ENCODE assay signal across 8 cellular contexts in genomic region chr22:29071261-29072045, GRCh38. TPM values are rescaled to one million over a fixed set of nuclear protein-coding genes. Genes with fewer than 3 reads are reported as not detected.
DNase-seq lines count a peak whose midpoint lies in the region; ATAC-seq and TF ChIP-seq lines count a peak whose summit lies in the region.

No MANE protein-coding gene starts in this region.

- no peak overlapping the region for H3K27ac Mint-ChIP-seq in HFFc6

- ATAC-seq in HG03025 (IDR thresholded peaks at IDR 0.05; ENCODE audit: low FRiP score, unreplicated experiment) (no peak), HG02981 (IDR thresholded peaks at IDR 0.05; ENCODE audit: unreplicated experiment) (no peak), GM18867 (IDR thresholded peaks at IDR 0.05; ENCODE audit: unreplicated experiment) (no peak)

- intact Hi-C loops in ovary (cut with DNase I), result loop anchor here in 2 of 4 donors (5.0 to 10.0 kb wide), 2 partner anchors 81 to 83 kb away; no protein-coding TSS in a partner anchor

- peak overlapping the region; percentile 79 for H3K4me3 Mint-ChIP-seq in HFFc6

- H3K4me1 ChIP-seq in ovary (ENCODE audit: insufficient read depth), result peaks cover 3% of the 10 kb centered on the region

- no peaks in the 10 kb centered on the region for H3K27me3 ChIP-seq in ovary

- H3K9me3 Mint-ChIP-seq in HFFc6, result no peaks in the 10 kb centered on the region

- no peaks in the 10 kb centered on the region; the same call in 1 of the 2 replicates for H3K4me1 Mint-ChIP-seq in HFFc6 (ENCODE audit: low read depth)

- peak overlapping the region; percentile 39 for H3K4me3 ChIP-seq in fibroblast of the aortic adventitia (ENCODE audit: low read depth, low read length)
- H3K4me3 ChIP-seq in ovary, result peak overlapping the region; percentile 41

- TF ChIP-seq POLR2A in ovary (IDR thresholded peaks at IDR 0.05), result no peak

- TF ChIP-seq EP300 in ovary (IDR thresholded peaks at IDR 0.05), result no peak

- DNase-seq in AG20443 (ENCODE audit: low spot score) (peak; percentile 30), HFFc6 (no peak), fibroblast of the aortic adventitia (ENCODE audit: low read depth) (peak; percentile 36), ovary (peak; percentile 54 to 74 (median 61))
- DNase-seq in activated CD8-positive, alpha-beta memory T cell treated with anti-CD3 and anti-CD28 coated beads, Interleukin-2, amount 50 U/mL, for 48 hours, result peak; percentile 71

- no peaks in the 10 kb centered on the region for H3K36me3 Mint-ChIP-seq in HFFc6 (ENCODE audit: low read depth)

- peak overlapping the region in 1 of 2 donors; percentile 51 for H3K27ac ChIP-seq in ovary

- TF ChIP-seq CTCF in HFFc6 (IDR thresholded peaks at IDR 0.05) (no peak), fibroblast of the aortic adventitia (IDR thresholded peaks at IDR 0.05; ENCODE audit: insufficient read depth, low read length) (no peak), ovary (IDR thresholded peaks at IDR 0.05) (no peak)

- H3K36me3 ChIP-seq in ovary, result no peaks in the 10 kb centered on the region

- peaks cover 39% of the 10 kb centered on the region for H3K27me3 Mint-ChIP-seq in HFFc6 (ENCODE audit: insufficient read depth)

- no peaks in the 10 kb centered on the region for H3K9me3 ChIP-seq in ovary

- WGBS in ovary, 3 donors, result 2 to 5% (median 3%) methylated on average over 55 to 60 of the region's 60 CpGs

RNA-seq across cellular contexts. Expression of gene KREMEN1, which starts 1.4 kb away (rescaled TPM):
- total RNA-seq in HFFc6 (2021; fragmentation: NEBNext Ultra II Directional; extraction: Animal tissue kit (Norgen Biotek cat#: 25700)), result 1 to 10 TPM in 1 of 6 experiments, under 1 TPM in 5; 0.50 to 1.1 (median 0.59) TPM
- total RNA-seq in fibroblast of the aortic adventitia (ENCODE audit: low replicate concordance) (2.5 and 5.7 TPM in 2 replicates), ovary (10 to 100 TPM; 20.5 to 49.5 (median 40.1) TPM)
- polyA plus RNA-seq in ovary, result 10 to 100 TPM; 15.4 to 32.6 TPM

RNA-seq across cellular contexts. Expression of gene C22orf31, which starts 9.8 kb away (rescaled TPM):
- total RNA-seq in HFFc6 (2021; fragmentation: NEBNext Ultra II Directional; extraction: Animal tissue kit (Norgen Biotek cat#: 25700)), result not detected
- total RNA-seq in fibroblast of the aortic adventitia (ENCODE audit: low replicate concordance) (not detected in 2 replicates), ovary (under 1 TPM in 5 of 7 donors, not detected in 2; 0.32 to 0.92 (median 0.35) TPM)
- under 1 TPM; 0.20 to 0.73 TPM for polyA plus RNA-seq in ovary
